22 cellular contexts compared by ENCODE assay signal in genomic region chr19:47075941-47076340, GRCh38.
DNase-seq lines count a peak whose midpoint lies in the region; ATAC-seq, FAIRE-seq and TF ChIP-seq lines count a peak whose summit lies in the region.
"Had no signal": no experiment of that assay in that cellular context is flagged by ENCODE, and none has a peak within 500 bp of the region (broad histone marks: within the 10 kb centered on the region; RNA-seq: fewer than 3 reads in every experiment).

No MANE protein-coding gene starts in this region.

- H3K27ac ChIP-seq in DND-41 (ENCODE audit: low read length) (0 out of 2 replicates have a peak overlapping the region, but pooled peaks have one; percentile 32), brain microvascular endothelial cell (no peak overlapping the region)
- H3K27ac ChIP-seq: adrenal gland, esophagus squamous epithelium, heart right ventricle had no signal

- no peak overlapping the region for H3K4me3 ChIP-seq in DND-41 (ENCODE audit: low read depth in 1 of 2, low read length in 2 of 2)
- no peak overlapping the region for H3K4me3 ChIP-seq in astrocyte of the spinal cord (ENCODE audit: low read depth, low read length)
- no peak overlapping the region for H3K4me3 ChIP-seq in brain microvascular endothelial cell (ENCODE audit: low read depth, low read length)
- H3K4me3 ChIP-seq: adrenal gland, esophagus squamous epithelium, heart right ventricle had no signal

- H3K27me3 ChIP-seq in DND-41 (ENCODE audit: insufficient read depth, low read length, poor library complexity) (no peaks in the 10 kb centered on the region), brain microvascular endothelial cell (replicated peaks) (no peaks in the 10 kb centered on the region)
- H3K27me3 ChIP-seq: adrenal gland, esophagus squamous epithelium, heart right ventricle had no signal

- in situ Hi-C loops in ACHN (cut with HindIII; ENCODE audit: low pct_ligation_motif_present, low pct_unique_long_range_greater_than_20kb, low sequenced_read_pairs), result no loop called here
- in situ Hi-C loops in astrocyte of the spinal cord (cut with HindIII; ENCODE audit: low sequenced_read_pairs), result no loop called here
- in situ Hi-C loops in brain microvascular endothelial cell (cut with HindIII; ENCODE audit: low pct_ligation_motif_present, low sequenced_read_pairs), result no loop called here

- H4K20me1 ChIP-seq in DND-41 (ENCODE audit: insufficient read depth, low read length), result peaks cover 37% of the 10 kb centered on the region

- H3K4me2 ChIP-seq in DND-41 (ENCODE audit: insufficient read depth, low read length), result no peak overlapping the region

- FAIRE-seq in islet of Langerhans (lab: Jason Lieb, UNC), result peak; percentile 97
- FAIRE-seq: keratinocyte had no signal

- H3K79me2 ChIP-seq in DND-41 (ENCODE audit: insufficient read depth, low read length), result peaks cover 40% of the 10 kb centered on the region

- TF ChIP-seq CTCF in DND-41 (IDR thresholded peaks at IDR 0.05; ENCODE audit: borderline replicate concordance, extremely low read depth, low read length, poor library complexity, severe bottlenecking) (no peak), astrocyte of the spinal cord (IDR thresholded peaks at IDR 0.05; ENCODE audit: low read depth, low read length) (no peak), brain microvascular endothelial cell (IDR thresholded peaks at IDR 0.05; ENCODE audit: low read depth, low read length, missing control alignments) (no peak)

- no peaks in the 10 kb centered on the region for H3K4me1 ChIP-seq in DND-41 (ENCODE audit: insufficient read depth, low read length)

- H2AFZ ChIP-seq in DND-41 (ENCODE audit: low read depth, low read length), result no peak overlapping the region

- H3K9me3 ChIP-seq in DND-41 (ENCODE audit: insufficient read depth, low read length, severe bottlenecking), result no peaks in the 10 kb centered on the region
- H3K9me3 ChIP-seq: adrenal gland, esophagus squamous epithelium, heart right ventricle had no signal

- DNase-seq in ACHN, result peak; percentile 8
- no peak for DNase-seq in DND-41
- DNase-seq in astrocyte of the spinal cord (ENCODE audit: low read depth, low spot score), result peak; percentile 14
- DNase-seq in brain microvascular endothelial cell, result no peak
- DNase-seq in globus pallidus (ENCODE audit: low spot score), result no peak
- DNase-seq: activated CD4-positive, alpha-beta T cell treated with anti-CD3 and anti-CD28 coated beads, Interleukin-2, amount 10 ng/mL, durations not matched to agents 7 days and 5 days; activated CD8-positive, alpha-beta memory T cell treated with anti-CD3 and anti-CD28 coated beads, Interleukin-2, amount 50 U/mL, for 4 hours; activated effector memory CD4-positive, alpha-beta T cell treated with anti-CD3 and anti-CD28 coated beads, Interleukin-2, amount 50 U/mL, for 16 hours; CD8-positive, alpha-beta T cell; central memory CD4-positive, alpha-beta T cell; effector CD8-positive, alpha-beta T cell; esophagus squamous epithelium; heart right ventricle; NCI-H1092; NCI-H2107; NCI-H526 had no signal

- H3K36me3 ChIP-seq in DND-41 (ENCODE audit: insufficient read depth, low read length), result peaks cover 95% of the 10 kb centered on the region
- peaks cover 37% of the 10 kb centered on the region for H3K36me3 ChIP-seq in brain microvascular endothelial cell (replicated peaks)

- ATAC-seq in DND-41 (ENCODE audit: insufficient read depth, low read depth) (no peak), HG03342 (IDR thresholded peaks at IDR 0.05; ENCODE audit: unreplicated experiment) (no peak), HG03175 (IDR thresholded peaks at IDR 0.05; ENCODE audit: unreplicated experiment) (no peak)
- ATAC-seq: CD8-positive, alpha-beta T cell; natural killer cell treated with Interleukin-12 subunit alpha and Interleukin-12 subunit beta and Interleukin-15 and Interleukin-18, amount 100 ng/mL, for 72 hours had no signal

- no peak overlapping the region for H3K9ac ChIP-seq in DND-41 (ENCODE audit: low read depth, low read length)

Comparison
In these comparisons a context has a peak if more than half of its experiments do, and no peak if none do; other contexts are left out.
1. DNase-seq: peak in ACHN (single experiment) and astrocyte of the spinal cord (single experiment); none in DND-41 (single experiment), brain microvascular endothelial cell (single experiment) and globus pallidus (single experiment).